Comparison of ENCODE assay signal across 31 cellular contexts in the genomic region with DNA sequence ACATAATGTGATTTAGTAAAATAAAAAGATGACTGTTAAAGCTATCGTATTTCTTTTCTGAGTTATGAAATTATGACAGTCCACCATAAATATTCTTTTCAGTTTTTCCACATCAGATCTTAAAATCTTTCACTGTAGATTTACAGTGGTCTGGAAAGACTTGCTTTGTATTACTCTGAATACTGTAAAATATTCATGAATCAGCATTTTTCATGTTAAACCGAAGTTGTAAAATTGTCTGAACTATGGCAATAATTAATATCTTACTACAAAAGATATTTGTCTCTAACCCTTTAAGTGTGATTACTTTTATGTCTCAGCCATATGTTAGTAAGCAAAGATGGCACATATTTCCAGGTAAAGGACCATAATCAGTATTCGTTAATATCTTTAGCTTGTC.
"Had no signal": no experiment of that assay in that cellular context is flagged by ENCODE, and none has a peak within 500 bp of the region (broad histone marks: within the 10 kb centered on the region; RNA-seq: fewer than 3 reads in every experiment).

No MANE protein-coding gene starts in this region.

- H3K9ac ChIP-seq: neural progenitor cell, parathyroid adenoma had no signal

- H3K9me3 Mint-ChIP-seq: nephron, neural progenitor cell, type B pancreatic cell had no signal

- H3K27me3 Mint-ChIP-seq: progenitor cell of endocrine pancreas; stimulated activated memory B cell treated with anti-CD40 and anti-IgM and Interleukin-4, amounts not matched to agents 10 μg/mL and 1 μg/mL and 100 μg/mL, for 72 hours; stimulated activated naive CD8-positive, alpha-beta T cell treated with anti-CD3 and anti-CD28 coated beads, Interleukin-15, amount 100 ng/mL, for 72 hours; type B pancreatic cell had no signal

- H2AFZ ChIP-seq: neural progenitor cell, parathyroid adenoma had no signal

- H3K79me2 ChIP-seq: parathyroid adenoma had no signal

- H3K4me3 Mint-ChIP-seq: natural killer cell; nephron; neural progenitor cell; stimulated activated memory B cell treated with anti-CD40 and anti-IgM and Interleukin-4, amounts not matched to agents 10 μg/mL and 1 μg/mL and 100 μg/mL, for 72 hours; stimulated activated naive CD8-positive, alpha-beta T cell treated with anti-CD3 and anti-CD28 coated beads, Interleukin-15, amount 100 ng/mL, for 72 hours; type B pancreatic cell had no signal

- H3K27ac Mint-ChIP-seq: natural killer cell; neural progenitor cell; progenitor cell of endocrine pancreas; stimulated activated memory B cell treated with anti-CD40 and anti-IgM and Interleukin-4, amounts not matched to agents 10 μg/mL and 1 μg/mL and 100 μg/mL, for 72 hours; stimulated activated naive CD8-positive, alpha-beta T cell treated with anti-CD3 and anti-CD28 coated beads, Interleukin-15, amount 100 ng/mL, for 72 hours; type B pancreatic cell had no signal

- H3K4me1 ChIP-seq: neural progenitor cell, parathyroid adenoma, psoas muscle, spleen, suprapubic skin, testis, tibial artery, transverse colon, upper lobe of right lung, uterus had no signal

- H3K36me3 Mint-ChIP-seq: neural progenitor cell; stimulated activated memory B cell treated with anti-CD40 and anti-IgM and Interleukin-4, amounts not matched to agents 10 μg/mL and 1 μg/mL and 100 μg/mL, for 72 hours; type B pancreatic cell had no signal

- DNase-seq: natural killer cell; occipital lobe; ovary; posterior cingulate gyrus; psoas muscle; right cardiac atrium; spleen; stimulated activated CD4-positive, alpha-beta T cell treated with anti-CD3 and anti-CD28 coated beads, Interleukin-12 subunit alpha, Interleukin-12 subunit beta, amount 100 ng/mL, for 4 hours; stimulated activated CD4-positive, alpha-beta T cell treated with anti-CD3 and anti-CD28 coated beads, Interleukin-1b, Interleukin-23, amount 100 ng/mL, for 48 hours; stimulated activated CD4-positive, alpha-beta T cell treated with anti-CD3 and anti-CD28 coated beads, Interleukin-4, amount 100 ng/mL, for 1 hour; stimulated activated CD4-positive, alpha-beta T cell treated with anti-CD3 and anti-CD28 coated beads, Interleukin-4, amount 100 ng/mL, for 4 hours; stimulated activated CD8-positive, alpha-beta memory T cell treated with anti-CD3 and anti-CD28 coated beads, Interleukin-4, amount 100 ng/mL, for 48 hours; stimulated activated naive CD4-positive, alpha-beta T cell; stimulated activated naive CD8-positive, alpha-beta T cell treated with anti-CD3 and anti-CD28 coated beads, Interleukin-15, amount 100 ng/mL, for 72 hours; stimulated activated naive CD8-positive, alpha-beta T cell treated with anti-CD3 and anti-CD28 coated beads, Interleukin-15, Interleukin-2, amounts not matched to agents 100 U/mL and 50 U/mL, for 24 hours; substantia nigra; testis; tibial artery; transverse colon; upper lobe of right lung; uterus had no signal

- H3K4me2 ChIP-seq: neural progenitor cell, smooth muscle cell had no signal

- H3K36me3 ChIP-seq: neural progenitor cell, ovary, spleen, suprapubic skin, tibial artery, transverse colon, upper lobe of right lung, uterus had no signal

- H3K27ac ChIP-seq: neural progenitor cell, ovary, parathyroid adenoma, psoas muscle, skin epidermis, spleen, suprapubic skin, testis, tibial artery, transverse colon, upper lobe of right lung, uterus had no signal

- H3K4me1 Mint-ChIP-seq: natural killer cell; nephron; neural progenitor cell; stimulated activated naive CD8-positive, alpha-beta T cell treated with anti-CD3 and anti-CD28 coated beads, Interleukin-15, amount 100 ng/mL, for 72 hours had no signal

- H3K27me3 ChIP-seq: neural progenitor cell, ovary, spleen, suprapubic skin, testis, tibial artery, transverse colon, upper lobe of right lung, uterus had no signal

- ATAC-seq: natural killer cell; psoas muscle; right cardiac atrium; sciatic nerve; stimulated activated memory B cell treated with anti-CD40 and anti-IgM and Interleukin-4, amounts not matched to agents 10 μg/mL and 1 μg/mL and 100 μg/mL, for 72 hours; stimulated activated naive CD8-positive, alpha-beta T cell treated with anti-CD3 and anti-CD28 coated beads, Interleukin-15, amount 100 ng/mL, for 72 hours; stimulated activated naive CD8-positive, alpha-beta T cell treated with anti-CD3 and anti-CD28 coated beads, Interleukin-15, Interleukin-2, amounts not matched to agents 100 U/mL and 50 U/mL, for 24 hours; upper lobe of right lung had no signal

- H3K9me3 ChIP-seq: ovary, psoas muscle, suprapubic skin, testis, tibial artery, transverse colon, upper lobe of right lung, uterus had no signal

- H3K4me3 ChIP-seq: neural progenitor cell, ovary, psoas muscle, skin epidermis, smooth muscle cell, spleen, suprapubic skin, testis, tibial artery, transverse colon, upper lobe of right lung, uterus had no signal
